In the genomic region with DNA sequence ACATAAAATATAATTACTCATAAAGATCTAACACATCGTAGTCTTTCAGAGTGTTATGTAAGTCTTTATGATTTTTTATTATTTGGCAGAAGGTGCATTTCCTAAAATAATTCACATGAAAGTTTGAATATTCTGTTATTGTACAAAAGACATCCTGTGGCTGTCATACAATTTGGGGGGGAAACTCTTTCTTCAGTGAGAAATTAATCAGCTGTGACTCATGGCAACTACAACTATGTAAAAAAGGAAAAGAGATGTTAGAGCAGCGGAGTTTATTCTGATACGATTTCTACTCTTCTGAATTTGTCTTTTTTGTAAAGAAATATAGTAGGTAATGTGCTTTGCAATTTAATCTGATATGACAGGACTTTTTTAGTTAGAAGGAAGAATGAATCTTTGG, we compare ENCODE assay signal across 21 cellular contexts. TPM values are rescaled to one million over a fixed set of nuclear protein-coding genes. Genes with fewer than 3 reads are reported as not detected.
DNase-seq lines count a peak whose midpoint lies in the region; ATAC-seq and TF ChIP-seq lines count a peak whose summit lies in the region.
"Had no signal": no experiment of that assay in that cellular context is flagged by ENCODE, and none has a peak within 500 bp of the region (broad histone marks: within the 10 kb centered on the region; RNA-seq: fewer than 3 reads in every experiment).

No MANE protein-coding gene starts in this region.

- TF ChIP-seq CTCF in DOHH2 (IDR thresholded peaks at IDR 0.05; ENCODE audit: low read depth, low read length, poor library complexity, severe bottlenecking) = no peak
- TF ChIP-seq CTCF in OCI-LY3 (IDR thresholded peaks at IDR 0.05; ENCODE audit: low read depth, low read length) = no peak
- no peak for TF ChIP-seq CTCF in upper lobe of left lung (IDR thresholded peaks at IDR 0.05)

- no peaks in the 10 kb centered on the region for H3K9me3 Mint-ChIP-seq in stimulated activated effector memory CD8-positive, alpha-beta T cell treated with anti-CD3 and anti-CD28 coated beads, Interleukin-12 subunit alpha, Interleukin-12 subunit beta, amount 100 ng/mL, for 72 hours
- H3K9me3 Mint-ChIP-seq: CD8-positive, alpha-beta memory T cell; stimulated activated naive CD8-positive, alpha-beta T cell treated with anti-CD3 and anti-CD28 coated beads, Interleukin-15, amount 100 ng/mL, for 72 hours had no signal

- no peak overlapping the region for H3K27ac Mint-ChIP-seq in stimulated activated effector memory CD8-positive, alpha-beta T cell treated with anti-CD3 and anti-CD28 coated beads, Interleukin-12 subunit alpha, Interleukin-12 subunit beta, amount 100 ng/mL, for 72 hours
- H3K27ac Mint-ChIP-seq: stimulated activated naive CD8-positive, alpha-beta T cell treated with anti-CD3 and anti-CD28 coated beads, Interleukin-15, amount 100 ng/mL, for 72 hours had no signal

- ATAC-seq in GM19351 (IDR thresholded peaks at IDR 0.05; ENCODE audit: unreplicated experiment) (peak; percentile 26), HG02798 (IDR thresholded peaks at IDR 0.05; ENCODE audit: poor library complexity, unreplicated experiment) (peak; percentile 32), left cardiac atrium (no peak), upper lobe of left lung (ENCODE audit: low FRiP score in 2 of 2) (no peak)
- no peak for ATAC-seq in stimulated activated effector memory CD8-positive, alpha-beta T cell treated with anti-CD3 and anti-CD28 coated beads, Interleukin-12 subunit alpha, Interleukin-12 subunit beta, amount 100 ng/mL, for 72 hours
- ATAC-seq: HCT116; pancreas; stimulated activated naive CD8-positive, alpha-beta T cell treated with anti-CD3 and anti-CD28 coated beads, Interleukin-15, amount 100 ng/mL, for 72 hours had no signal

- H3K4me1 Mint-ChIP-seq in stimulated activated effector memory CD8-positive, alpha-beta T cell treated with anti-CD3 and anti-CD28 coated beads, Interleukin-12 subunit alpha, Interleukin-12 subunit beta, amount 100 ng/mL, for 72 hours = no peaks in the 10 kb centered on the region
- H3K4me1 Mint-ChIP-seq: stimulated activated naive CD8-positive, alpha-beta T cell treated with anti-CD3 and anti-CD28 coated beads, Interleukin-15, amount 100 ng/mL, for 72 hours had no signal

- H3K9me3 ChIP-seq in DOHH2 (ENCODE audit: control insufficient read depth, insufficient read depth, low read length) (no peaks in the 10 kb centered on the region), OCI-LY3 (ENCODE audit: insufficient read depth, low read length) (peaks cover 2% of the 10 kb centered on the region; the same call in 1 of the 2 replicates), upper lobe of left lung (no peaks in the 10 kb centered on the region)
- H3K9me3 ChIP-seq: MG63, pancreas, uterus had no signal

- H3K4me3 Mint-ChIP-seq in stimulated activated effector memory CD8-positive, alpha-beta T cell treated with anti-CD3 and anti-CD28 coated beads, Interleukin-12 subunit alpha, Interleukin-12 subunit beta, amount 100 ng/mL, for 72 hours = no peak overlapping the region
- H3K4me3 Mint-ChIP-seq: CD8-positive, alpha-beta memory T cell; stimulated activated naive CD8-positive, alpha-beta T cell treated with anti-CD3 and anti-CD28 coated beads, Interleukin-15, amount 100 ng/mL, for 72 hours had no signal

- peak overlapping the region; percentile 37 for H2AFZ ChIP-seq in OCI-LY3 (ENCODE audit: low read depth, low read length)

- H3K4me3 ChIP-seq in DOHH2 (ENCODE audit: low read length) = peak overlapping the region; percentile 59
- peak overlapping the region; percentile 73 for H3K4me3 ChIP-seq in OCI-LY3 (ENCODE audit: low read length)
- no peak overlapping the region for H3K4me3 ChIP-seq in upper lobe of left lung
- H3K4me3 ChIP-seq: MG63, pancreas, skin epidermis, uterus had no signal

- intact Hi-C loops in left cardiac atrium (cut with DNase I) = no loop called here

- WGBS in upper lobe of left lung, 2 donors = 71 to 74% methylated on average over 3 of the region's 3 CpGs

- H3K36me3 ChIP-seq in DOHH2 (ENCODE audit: control insufficient read depth, low read length) = no peaks in the 10 kb centered on the region
- peaks cover 2% of the 10 kb centered on the region for H3K36me3 ChIP-seq in OCI-LY3 (replicated peaks; ENCODE audit: low read depth, low read length)
- no peaks in the 10 kb centered on the region for H3K36me3 ChIP-seq in upper lobe of left lung
- H3K36me3 ChIP-seq: MG63, pancreas, uterus had no signal

- no peak for TF ChIP-seq EP300 in upper lobe of left lung (IDR thresholded peaks at IDR 0.05)

- DNase-seq in left cardiac atrium = no peak
- no peak for DNase-seq in stimulated activated naive CD4-positive, alpha-beta T cell treated with Interleukin-2 at 50 U/mL for 16 hours (lab: John Stamatoyannopoulos, UW)
- DNase-seq in upper lobe of left lung = no peak
- DNase-seq in stimulated activated effector memory CD8-positive, alpha-beta T cell treated with anti-CD3 and anti-CD28 coated beads, Interleukin-12 subunit alpha, Interleukin-12 subunit beta, amount 100 ng/mL, for 72 hours (ENCODE audit: low spot score in 2 of 2) = no peak
- DNase-seq: activated effector memory CD4-positive, alpha-beta T cell treated with anti-CD3 and anti-CD28 coated beads, Interleukin-2, amount 50 U/mL, for 16 hours; anterior cingulate cortex; CD8-positive, alpha-beta memory T cell; foreskin melanocyte; MG63; NCI-H2029 treated with DMSO at 0.1 percent for 48 hours; pancreas; stimulated activated naive CD8-positive, alpha-beta T cell treated with anti-CD3 and anti-CD28 coated beads, Interleukin-15, amount 100 ng/mL, for 72 hours; SW 1271; uterus had no signal

- peaks cover 16% of the 10 kb centered on the region for H3F3A ChIP-seq in DOHH2 (ENCODE audit: control insufficient read depth, insufficient read depth)

- H3K36me3 Mint-ChIP-seq in stimulated activated effector memory CD8-positive, alpha-beta T cell treated with anti-CD3 and anti-CD28 coated beads, Interleukin-12 subunit alpha, Interleukin-12 subunit beta, amount 100 ng/mL, for 72 hours = no peaks in the 10 kb centered on the region
- H3K36me3 Mint-ChIP-seq: CD8-positive, alpha-beta memory T cell had no signal

- H4K20me1 ChIP-seq in DOHH2 (ENCODE audit: control insufficient read depth, insufficient read depth, low read depth, low read length) (no peaks in the 10 kb centered on the region), OCI-LY3 (ENCODE audit: insufficient read depth, low read length) (no peaks in the 10 kb centered on the region)

- H3K27me3 ChIP-seq in DOHH2 (ENCODE audit: control insufficient read depth, low read length) (no peaks in the 10 kb centered on the region), OCI-LY3 (ENCODE audit: low read depth, low read length) (no peaks in the 10 kb centered on the region), upper lobe of left lung (no peaks in the 10 kb centered on the region)
- H3K27me3 ChIP-seq: MG63, pancreas, uterus had no signal

- H3K9ac ChIP-seq in OCI-LY3 (ENCODE audit: low read length) = peak overlapping the region; percentile 70

- H3K9me2 ChIP-seq in DOHH2 (replicated peaks; ENCODE audit: control insufficient read depth, low read length) = no peaks in the 10 kb centered on the region

- no peak for TF ChIP-seq POLR2A in upper lobe of left lung (IDR thresholded peaks at IDR 0.05)

- H3K4me1 ChIP-seq in DOHH2 (ENCODE audit: control insufficient read depth, low read length) (peaks cover 55% of the 10 kb centered on the region), OCI-LY3 (ENCODE audit: low read length) (peaks cover 50% of the 10 kb centered on the region), upper lobe of left lung (no peaks in the 10 kb centered on the region)
- H3K4me1 ChIP-seq: pancreas, uterus had no signal

- H3K4me2 ChIP-seq in DOHH2 (ENCODE audit: low read length) = peak overlapping the region; percentile 95
- H3K4me2 ChIP-seq in OCI-LY3 (ENCODE audit: low read length) = peak overlapping the region; percentile 89

- peak overlapping the region; percentile 94 for H3K27ac ChIP-seq in DOHH2 (ENCODE audit: low read depth, low read length)
- peak overlapping the region; percentile 92 for H3K27ac ChIP-seq in OCI-LY3 (ENCODE audit: low read length)
- no peak overlapping the region for H3K27ac ChIP-seq in upper lobe of left lung
- H3K27ac ChIP-seq: pancreas, uterus, VCaP had no signal

- no peaks in the 10 kb centered on the region for H3K79me2 ChIP-seq in DOHH2 (ENCODE audit: control insufficient read depth, low read length)
- H3K79me2 ChIP-seq in OCI-LY3 (ENCODE audit: low read length) = no peaks in the 10 kb centered on the region

RNA-seq across cellular contexts. Expression of gene COL19A1, which starts 14.2 kb away (rescaled TPM):
- total RNA-seq in left cardiac atrium = 1 to 10 TPM; 1.9 to 2.5 TPM
- 1 to 10 TPM in 1 of 6 donors, under 1 TPM in 1, not detected in 4; 0.49 to 1.0 TPM for total RNA-seq in upper lobe of left lung

Comparison
In these comparisons a context has a peak if more than half of its experiments do, and no peak if none do; other contexts are left out.
1. H3K27ac ChIP-seq: peak in DOHH2 (single experiment) and OCI-LY3 (single experiment); none in upper lobe of left lung (0 of 4).
2. H3K4me3 ChIP-seq: peak in DOHH2 (single experiment) and OCI-LY3 (single experiment); none in upper lobe of left lung (0 of 4).
3. ATAC-seq: peak in GM19351 (single experiment) and HG02798 (single experiment); none in left cardiac atrium (0 of 2), upper lobe of left lung (0 of 2) and stimulated activated effector memory CD8-positive, alpha-beta T cell treated with anti-CD3 and anti-CD28 coated beads, Interleukin-12 subunit alpha, Interleukin-12 subunit beta, amount 100 ng/mL, for 72 hours (single experiment).